ENCODE assay signal across 1 cellular context in genomic region chr4:15333692-15334633, GRCh38.
TF ChIP-seq lines count a peak whose summit lies in the region.

No MANE protein-coding gene starts in this region.

TF ChIP-seq in SK-N-SH, 30 proteins besides CTCF, POLR2A, EP300 and RAD21 (continued from another document):
- TF ChIP-seq ZBTB33 (IDR thresholded peaks at IDR 0.05; ENCODE audit: borderline replicate concordance, low read depth) (no peak), FOXM1 (IDR thresholded peaks at IDR 0.05; ENCODE audit: low read depth) (no peak), TCF12 (IDR thresholded peaks at IDR 0.05) (peak; percentile 73), RCOR1 (IDR thresholded peaks at IDR 0.05; ENCODE audit: low read length) (no peak), GABPA (IDR thresholded peaks at IDR 0.05; ENCODE audit: low read depth) (no peak), TEAD4 (IDR thresholded peaks at IDR 0.05; ENCODE audit: borderline replicate concordance, insufficient read depth) (no peak), REST (IDR thresholded peaks at IDR 0.05; ENCODE audit: low read depth, low read length) (no peak), FOSL2 (IDR thresholded peaks at IDR 0.05; ENCODE audit: borderline replicate concordance, low read depth) (peak; percentile 16; the same call in 1 of the 2 replicates), MAX (IDR thresholded peaks at IDR 0.05; ENCODE audit: low read depth) (no peak), NRF1 (IDR thresholded peaks at IDR 0.05; ENCODE audit: low read depth, low read length) (no peak), JUND (IDR thresholded peaks at IDR 0.05) (no peak; the same call in 1 of the 2 replicates), POLR2AphosphoS5 (IDR thresholded peaks at IDR 0.05; ENCODE audit: low read depth, low read length) (peak; percentile 48)
